ENCODE assay signal across 2 cellular contexts in genomic region chr5:14141764-14142163, GRCh38.
TF ChIP-seq lines count a peak whose summit lies in the region.

No MANE protein-coding gene starts in this region.

TF ChIP-seq in HepG2, 621 proteins besides CTCF, POLR2A, EP300 and RAD21 (continued from another document):
- TF ChIP-seq MYPOP (CRISPR knock-in tag; IDR thresholded peaks at IDR 0.05) = no peak
- no peak for TF ChIP-seq ZBTB4 (CRISPR knock-in tag; IDR thresholded peaks at IDR 0.05; ENCODE audit: borderline replicate concordance)
- no peak for TF ChIP-seq U2AF1 (optimal IDR thresholded peaks at IDR 0.05; ENCODE audit: low read depth, low read length)
- TF ChIP-seq PATZ1 (CRISPR knock-in tag; IDR thresholded peaks at IDR 0.05) = peak; percentile 43; the same call in 1 of the 2 replicates
- TF ChIP-seq STAG1 (CRISPR knock-in tag; IDR thresholded peaks at IDR 0.05) = peak; percentile 22; the same call in 1 of the 2 replicates
- TF ChIP-seq ARID3A (IDR thresholded peaks at IDR 0.05; ENCODE audit: low read depth, low read length) = peak; percentile 23; the same call in 1 of the 2 replicates
- no peak for TF ChIP-seq SALL1 (CRISPR knock-in tag; IDR thresholded peaks at IDR 0.05)
- TF ChIP-seq KLF16 (CRISPR knock-in tag; IDR thresholded peaks at IDR 0.05) = 0 out of 4 replicates have a peak, but pooled peaks of 1 of the 2 experiments have one; percentile 19
- TF ChIP-seq ARID2 (CRISPR knock-in tag; IDR thresholded peaks at IDR 0.05; ENCODE audit: borderline replicate concordance) = no peak
- TF ChIP-seq TCF7 (IDR thresholded peaks at IDR 0.05; ENCODE audit: low read depth) = no peak
- no peak for TF ChIP-seq ZBTB7B (CRISPR knock-in tag; IDR thresholded peaks at IDR 0.05)

TF ChIP-seq in WTC11, 78 proteins besides CTCF, POLR2A, EP300 and RAD21 (continued from another document):
- TF ChIP-seq E2F4 (CRISPR knock-in tag; IDR thresholded peaks at IDR 0.05; ENCODE audit: borderline replicate concordance, low read depth) (no peak), ZNF532 (CRISPR knock-in tag; IDR thresholded peaks at IDR 0.05; ENCODE audit: borderline replicate concordance) (no peak), ZNF138 (CRISPR knock-in tag; conservative IDR thresholded peaks at IDR 0.05) (no peak), ZSCAN18 (CRISPR knock-in tag; IDR thresholded peaks at IDR 0.05) (no peak), CDX4 (CRISPR knock-in tag; IDR thresholded peaks at IDR 0.05; ENCODE audit: borderline replicate concordance) (no peak), FOXP4 (CRISPR knock-in tag; IDR thresholded peaks at IDR 0.05) (no peak), HMGXB4 (CRISPR knock-in tag; IDR thresholded peaks at IDR 0.05) (no peak), ZNF121 (CRISPR knock-in tag; IDR thresholded peaks at IDR 0.05) (no peak), TP53 (CRISPR knock-in tag; IDR thresholded peaks at IDR 0.05) (no peak), JUN (CRISPR knock-in tag; IDR thresholded peaks at IDR 0.05) (no peak), FOXK1 (CRISPR knock-in tag; IDR thresholded peaks at IDR 0.05) (no peak), AR (CRISPR knock-in tag; IDR thresholded peaks at IDR 0.05) (no peak), NFYB (CRISPR knock-in tag; conservative IDR thresholded peaks at IDR 0.05; ENCODE audit: low read depth) (no peak)
